Comparison of ENCODE assay signal across 9 cellular contexts in the genomic region with DNA sequence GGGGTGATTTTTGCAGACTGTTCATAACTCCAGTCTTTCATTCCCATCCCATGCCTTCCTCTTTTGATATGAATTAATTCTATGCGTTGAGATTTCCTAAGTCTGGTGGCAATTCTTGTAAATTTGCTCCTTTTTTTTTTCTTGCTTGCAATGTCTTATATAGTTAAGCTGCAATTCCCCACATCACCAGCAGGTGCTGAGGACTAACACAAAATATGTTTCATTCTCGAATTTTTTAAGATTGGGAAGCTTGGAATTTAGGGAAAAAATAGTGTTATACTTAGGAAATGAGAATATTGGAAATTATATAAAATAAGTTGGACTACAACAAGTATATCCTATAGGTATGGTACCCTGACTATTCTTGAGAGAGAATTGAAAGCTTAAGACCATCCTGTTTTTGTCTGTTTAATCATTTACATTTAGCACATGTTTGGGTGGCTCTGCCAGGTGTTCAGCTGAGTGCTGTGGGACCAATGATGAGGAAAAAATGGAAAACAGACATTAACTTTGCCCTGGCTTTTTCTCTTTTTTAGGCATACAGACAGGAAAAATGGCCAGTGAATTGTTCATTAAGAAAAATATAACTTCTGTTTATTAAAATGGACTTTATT. TPM values are rescaled to one million over a fixed set of nuclear protein-coding genes. Genes with fewer than 3 reads are reported as not detected.
A peak's percentile ranks its signal among the peaks of the same experiment; 100 is the strongest.
DNase-seq lines count a peak whose midpoint lies in the region; ATAC-seq, FAIRE-seq and TF ChIP-seq lines count a peak whose summit lies in the region.
"Had no signal": no experiment of that assay in that cellular context is flagged by ENCODE, and none has a peak within 500 bp of the region (broad histone marks: within the 10 kb centered on the region; RNA-seq: fewer than 3 reads in every experiment).

No MANE protein-coding gene starts in this region.

- H3K4me2 ChIP-seq in SU-DHL-6 (ENCODE audit: low read depth, low read length, poor library complexity, severe bottlenecking): peak overlapping the region; percentile 23

- H3K79me2 ChIP-seq in SU-DHL-6 (ENCODE audit: insufficient read depth, low read length): peaks cover 93% of the 10 kb centered on the region

- FAIRE-seq in GM18507 (lab: Jason Lieb, UNC): peak; percentile 73

- H3K4me3 ChIP-seq in BJ (ENCODE audit: low read depth, low read length) (no peak overlapping the region), SU-DHL-6 (ENCODE audit: insufficient read depth, low read length, poor library complexity, severe bottlenecking) (no peak overlapping the region), kidney epithelial cell (ENCODE audit: low read depth, low read length) (no peak overlapping the region)

- H3K27ac ChIP-seq in SU-DHL-6 (ENCODE audit: low read depth, low read length): peak overlapping the region; percentile 45

- H4K20me1 ChIP-seq in SU-DHL-6 (ENCODE audit: low read depth, low read length): no peaks in the 10 kb centered on the region

- no peaks in the 10 kb centered on the region for H3K9me2 ChIP-seq in SU-DHL-6 (replicated peaks; ENCODE audit: insufficient read depth, low read length)

- H3K9ac ChIP-seq in SU-DHL-6 (ENCODE audit: low read length): no peak overlapping the region

- POLR2A ChIA-PET in BJ (lab: Charles Lee): no interaction called here

- no peaks in the 10 kb centered on the region for H3K36me3 ChIP-seq in BJ (ENCODE audit: control insufficient read depth, insufficient read depth, low read length)
- peaks cover 2% of the 10 kb centered on the region; the same call in 1 of the 2 replicates for H3K36me3 ChIP-seq in SU-DHL-6 (ENCODE audit: low read length)
- H3K36me3 ChIP-seq in kidney epithelial cell (ENCODE audit: control insufficient read depth, insufficient read depth, low read length): no peaks in the 10 kb centered on the region

- no peak for ATAC-seq in HG03342 (IDR thresholded peaks at IDR 0.05; ENCODE audit: unreplicated experiment)
- ATAC-seq: naive thymus-derived CD4-positive, alpha-beta T cell had no signal

- H3K9me3 ChIP-seq in SU-DHL-6 (ENCODE audit: insufficient read depth, low read length): no peaks in the 10 kb centered on the region

- CTCF ChIA-PET in BJ (lab: Yijun Ruan, JAX): interaction anchor here (0.5 to 1.9 kb wide), 6 partner anchors 9 to 1115 kb away, joined by 3 to 7 read pairs (median 5); no protein-coding TSS in a partner anchor

- no peaks in the 10 kb centered on the region for H3K27me3 ChIP-seq in BJ (ENCODE audit: control insufficient read depth, insufficient read depth, low read length)
- no peaks in the 10 kb centered on the region for H3K27me3 ChIP-seq in SU-DHL-6 (ENCODE audit: low read length)
- H3K27me3 ChIP-seq in kidney epithelial cell (ENCODE audit: control insufficient read depth, insufficient read depth, low read length): no peaks in the 10 kb centered on the region

- peaks cover 17% of the 10 kb centered on the region for H3F3A ChIP-seq in SU-DHL-6 (ENCODE audit: insufficient read depth)

- H2AFZ ChIP-seq in SU-DHL-6 (ENCODE audit: low read depth, low read length, severe bottlenecking): no peak overlapping the region

- DNase-seq in BJ (ENCODE audit: low read depth): no peak
- no peak for DNase-seq in GM18507 (ENCODE audit: extremely low spot score, insufficient read length, low read depth)
- no peak for DNase-seq in kidney epithelial cell (ENCODE audit: low read depth)
- DNase-seq in globus pallidus (ENCODE audit: low spot score): no peak
- no peak for DNase-seq in SIG-M5 (lab: John Stamatoyannopoulos, UW)
- no peak for DNase-seq in GOT3 (lab: John Stamatoyannopoulos, UW)

- TF ChIP-seq CTCF in BJ (IDR thresholded peaks at IDR 0.05; ENCODE audit: insufficient read depth, low read depth, low read length) (peak; percentile 61), SU-DHL-6 (IDR thresholded peaks at IDR 0.05; ENCODE audit: insufficient read depth, low read length, poor library complexity, severe bottlenecking) (peak; percentile 52), kidney epithelial cell (IDR thresholded peaks at IDR 0.05; ENCODE audit: insufficient read depth, low read length, poor library complexity, severe bottlenecking) (peak; percentile 74)

RNA-seq across cellular contexts. Expression of a gene that starts 30.2 kb away (rescaled TPM):
- not detected in 2 replicates for polyA plus RNA-seq in BJ (2011; rRNA removed)
- 0.26 and 0.28 TPM in 2 replicates for polyA minus RNA-seq in BJ (2011; rRNA and poly(A)+ RNA removed)
- total RNA-seq in kidney epithelial cell: 0.41 and 1.3 TPM in 2 replicates
